8 cellular contexts compared by ENCODE assay signal in the genomic region with DNA sequence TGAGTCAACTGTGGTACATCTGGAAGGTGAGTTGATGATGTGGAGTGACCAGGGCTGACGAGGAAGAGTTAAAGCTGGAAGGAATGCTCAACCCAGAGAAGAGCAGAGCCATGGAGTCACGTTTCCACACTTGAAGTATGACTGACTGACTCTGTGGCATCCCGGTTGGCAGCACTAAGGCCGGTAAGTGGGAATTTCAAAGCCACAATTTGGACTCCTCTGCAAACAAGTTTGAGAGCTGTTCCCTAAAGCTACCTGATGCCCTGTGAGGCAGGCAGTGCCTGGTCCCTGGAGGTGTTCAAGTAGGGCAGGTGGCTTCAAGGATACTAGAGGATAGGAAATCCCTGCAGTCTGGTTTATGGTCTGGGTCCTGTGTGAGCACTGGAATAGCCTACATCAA.
A peak's percentile ranks its signal among the peaks of the same experiment; 100 is the strongest.
DNase-seq lines count a peak whose midpoint lies in the region; ATAC-seq and TF ChIP-seq lines count a peak whose summit lies in the region.

No MANE protein-coding gene starts in this region.

- H3K4me3 ChIP-seq in WI38 (ENCODE audit: low read depth, low read length) (peak overlapping the region; percentile 57), skin epidermis (peak overlapping the region in 6 of 7 experiments; percentile 26 to 43 (median 32))

- peak overlapping the region; percentile 61 for H3K4me3 Mint-ChIP-seq in activated T-cell treated with anti-CD3 and anti-CD28 coated beads, Interleukin-2, amount 50 U/mL, for 24 hours

- H3K9me3 Mint-ChIP-seq in activated T-cell treated with anti-CD3 and anti-CD28 coated beads, Interleukin-2, amount 50 U/mL, for 24 hours, result no peaks in the 10 kb centered on the region

- peak overlapping the region in 20 of 21 experiments; percentile 77 to 95 (median 88) for H3K27ac ChIP-seq in skin epidermis

- DNase-seq in activated T-cell treated with anti-CD3 and anti-CD28 coated beads, Interleukin-2, amount 50 U/mL, for 24 hours, result no peak
- DNase-seq in activated T-cell treated with anti-CD3 and anti-CD28 coated beads, Interleukin-2, amount 50 U/mL, for 1 hour, result no peak
- no peak for DNase-seq in left cardiac atrium
- no peak for DNase-seq in NCI-H524 treated with DMSO at 0.1 percent for 48 hours (lab: John Stamatoyannopoulos, UW)
- DNase-seq in activated CD4-positive, CD25-positive, alpha-beta regulatory T cell treated with anti-CD3 and anti-CD28 coated beads, Interleukin-2, amount 50 U/mL, for 72 hours, result no peak
- DNase-seq in NCI-H446 (lab: John Stamatoyannopoulos, UW), result no peak

- H3K27me3 Mint-ChIP-seq in activated T-cell treated with anti-CD3 and anti-CD28 coated beads, Interleukin-2, amount 50 U/mL, for 24 hours, result peaks cover 2% of the 10 kb centered on the region

- peak overlapping the region; percentile 76 for H3K27ac Mint-ChIP-seq in activated T-cell treated with anti-CD3 and anti-CD28 coated beads, Interleukin-2, amount 50 U/mL, for 24 hours

- peaks cover 31% of the 10 kb centered on the region for H3K36me3 Mint-ChIP-seq in activated T-cell treated with anti-CD3 and anti-CD28 coated beads, Interleukin-2, amount 50 U/mL, for 24 hours (ENCODE audit: low read depth)

- peaks cover 69% of the 10 kb centered on the region for H3K4me1 Mint-ChIP-seq in activated T-cell treated with anti-CD3 and anti-CD28 coated beads, Interleukin-2, amount 50 U/mL, for 24 hours (ENCODE audit: low read depth)

- no peak for TF ChIP-seq CTCF in WI38 (IDR thresholded peaks at IDR 0.05; ENCODE audit: low read depth, low read length)

- ATAC-seq in left cardiac atrium, result peak; percentile 2 to 7

- intact Hi-C loops in left cardiac atrium (cut with DNase I), result loop anchor here in 1 of 2 donors (5.0 kb wide), 1 partner anchor 57 kb away; no protein-coding TSS in a partner anchor
